Comparison of ENCODE assay signal across 10 cellular contexts in genomic region chr20:43191946-43192847, GRCh38. TPM values are rescaled to one million over a fixed set of nuclear protein-coding genes. Genes with fewer than 3 reads are reported as not detected.
A peak's percentile ranks its signal among the peaks of the same experiment; 100 is the strongest.
DNase-seq lines count a peak whose midpoint lies in the region; ATAC-seq and TF ChIP-seq lines count a peak whose summit lies in the region.
"Had no signal": no experiment of that assay in that cellular context is flagged by ENCODE, and none has a peak within 500 bp of the region (broad histone marks: within the 10 kb centered on the region; RNA-seq: fewer than 3 reads in every experiment).

No MANE protein-coding gene starts in this region.

- no peak for TF ChIP-seq EP300 in Ishikawa (IDR thresholded peaks at IDR 0.05; ENCODE audit: borderline replicate concordance)

- no peaks in the 10 kb centered on the region for H3K9me2 ChIP-seq in DOHH2 (replicated peaks; ENCODE audit: control insufficient read depth, low read length)

- H3K4me2 ChIP-seq in DOHH2 (ENCODE audit: low read length): no peak overlapping the region

- H3K27me3 Mint-ChIP-seq in naive thymus-derived CD8-positive, alpha-beta T cell: peaks cover 18 to 53% (median 46%) of the 10 kb centered on the region in 5 donors

- H3K4me1 ChIP-seq in DOHH2 (ENCODE audit: control insufficient read depth, low read length): no peaks in the 10 kb centered on the region

- no peaks in the 10 kb centered on the region for H4K20me1 ChIP-seq in DOHH2 (ENCODE audit: control insufficient read depth, insufficient read depth, low read depth, low read length)

- no peak overlapping the region for H3K27ac ChIP-seq in DOHH2 (ENCODE audit: low read depth, low read length)

- H3K4me3 Mint-ChIP-seq in naive thymus-derived CD8-positive, alpha-beta T cell: no peak overlapping the region

- no peaks in the 10 kb centered on the region for H3K36me3 ChIP-seq in DOHH2 (ENCODE audit: control insufficient read depth, low read length)

- no peaks in the 10 kb centered on the region for H3K9me3 Mint-ChIP-seq in naive thymus-derived CD8-positive, alpha-beta T cell

- no peak overlapping the region for H3K27ac Mint-ChIP-seq in naive thymus-derived CD8-positive, alpha-beta T cell

- H3F3A ChIP-seq in DOHH2 (ENCODE audit: control insufficient read depth, insufficient read depth): no peaks in the 10 kb centered on the region

- ATAC-seq in left lobe of liver (peak; percentile 78), GM21423 (IDR thresholded peaks at IDR 0.05; ENCODE audit: unreplicated experiment) (no peak), GM19328 (IDR thresholded peaks at IDR 0.05; ENCODE audit: unreplicated experiment) (no peak)
- no peak for ATAC-seq in naive thymus-derived CD8-positive, alpha-beta T cell

- DNase-seq in anterior cingulate cortex (lab: John Stamatoyannopoulos, UW) (peak in 36 of 58 donors; percentile 5 to 58 (median 26)), left lobe of liver (ENCODE audit: low spot score) (no peak)
- DNase-seq in naive thymus-derived CD8-positive, alpha-beta T cell: no peak
- no peak for DNase-seq in activated naive CD4-positive, alpha-beta T cell treated with Interleukin-2 at 50 U/mL for 16 hours

- TF ChIP-seq RAD21 in Ishikawa (IDR thresholded peaks at IDR 0.05; ENCODE audit: low read depth): peak; percentile 23; the same call in 1 of the 2 replicates

- POLR2A ChIA-PET in naive thymus-derived CD8-positive, alpha-beta T cell (lab: Charles Lee): no interaction called here

- no peaks in the 10 kb centered on the region for H3K9me3 ChIP-seq in DOHH2 (ENCODE audit: control insufficient read depth, insufficient read depth, low read length)

- peak; percentile 72 for TF ChIP-seq CTCF in DOHH2 (IDR thresholded peaks at IDR 0.05; ENCODE audit: low read depth, low read length, poor library complexity, severe bottlenecking)

- H3K36me3 Mint-ChIP-seq in naive thymus-derived CD8-positive, alpha-beta T cell: no peaks in the 10 kb centered on the region

- H3K79me2 ChIP-seq in DOHH2 (ENCODE audit: control insufficient read depth, low read length): no peaks in the 10 kb centered on the region

- H3K4me3 ChIP-seq in DOHH2 (ENCODE audit: low read length): no peak overlapping the region

- H3K27me3 ChIP-seq in DOHH2 (ENCODE audit: control insufficient read depth, low read length): peaks cover 5% of the 10 kb centered on the region

- H3K4me1 Mint-ChIP-seq in naive thymus-derived CD8-positive, alpha-beta T cell: peaks cover 0 to 16% (median 7%) of the 10 kb centered on the region in 4 donors

TF ChIP-seq in Ishikawa, 13 proteins besides CTCF, POLR2A, EP300 and RAD21:
- no peak for TF ChIP-seq CEBPB (IDR thresholded peaks at IDR 0.05)
- TF ChIP-seq EGR1 (IDR thresholded peaks at IDR 0.05): no peak
- no peak for TF ChIP-seq YY1 (IDR thresholded peaks at IDR 0.05; ENCODE audit: low read depth)
- no peak for TF ChIP-seq CREB1 (IDR thresholded peaks at IDR 0.05; ENCODE audit: low read depth)
- no peak for TF ChIP-seq MAX (IDR thresholded peaks at IDR 0.05)

RNA-seq across cellular contexts. Expression of gene PTPRT, which starts 2.5 kb away (rescaled TPM):
- total RNA-seq in left lobe of liver: 0.88 TPM
- not detected for total RNA-seq in naive thymus-derived CD8-positive, alpha-beta T cell
- polyA plus RNA-seq in naive thymus-derived CD8-positive, alpha-beta T cell: not detected
- total RNA-seq: glomerular endothelial cell, LHCN-M2 had no signal

Comparison
In these comparisons a context has a peak if more than half of its experiments do, and no peak if none do; other contexts are left out.
1. DNase-seq: peak in anterior cingulate cortex (36 of 58); none in left lobe of liver (single experiment), naive thymus-derived CD8-positive, alpha-beta T cell (0 of 10) and activated naive CD4-positive, alpha-beta T cell treated with Interleukin-2 at 50 U/mL for 16 hours (single experiment).